ENCODE assay signal across 1 cellular context in genomic region chr19:1438933-1439358, GRCh38.
TF ChIP-seq lines count a peak whose summit lies in the region.

No MANE protein-coding gene starts in this region.

TF ChIP-seq in endothelial cell of umbilical vein, 7 proteins besides CTCF, POLR2A, EP300 and RAD21 (continued from another document):
- no peak for TF ChIP-seq EZH2 (IDR thresholded peaks at IDR 0.05; ENCODE audit: borderline replicate concordance, low read depth, low read length, severe bottlenecking)
- TF ChIP-seq GATA2 (IDR thresholded peaks at IDR 0.05; ENCODE audit: insufficient read depth, insufficient read length, low read depth, low read length): no peak
